ENCODE assay signal across 8 cellular contexts in the genomic region with DNA sequence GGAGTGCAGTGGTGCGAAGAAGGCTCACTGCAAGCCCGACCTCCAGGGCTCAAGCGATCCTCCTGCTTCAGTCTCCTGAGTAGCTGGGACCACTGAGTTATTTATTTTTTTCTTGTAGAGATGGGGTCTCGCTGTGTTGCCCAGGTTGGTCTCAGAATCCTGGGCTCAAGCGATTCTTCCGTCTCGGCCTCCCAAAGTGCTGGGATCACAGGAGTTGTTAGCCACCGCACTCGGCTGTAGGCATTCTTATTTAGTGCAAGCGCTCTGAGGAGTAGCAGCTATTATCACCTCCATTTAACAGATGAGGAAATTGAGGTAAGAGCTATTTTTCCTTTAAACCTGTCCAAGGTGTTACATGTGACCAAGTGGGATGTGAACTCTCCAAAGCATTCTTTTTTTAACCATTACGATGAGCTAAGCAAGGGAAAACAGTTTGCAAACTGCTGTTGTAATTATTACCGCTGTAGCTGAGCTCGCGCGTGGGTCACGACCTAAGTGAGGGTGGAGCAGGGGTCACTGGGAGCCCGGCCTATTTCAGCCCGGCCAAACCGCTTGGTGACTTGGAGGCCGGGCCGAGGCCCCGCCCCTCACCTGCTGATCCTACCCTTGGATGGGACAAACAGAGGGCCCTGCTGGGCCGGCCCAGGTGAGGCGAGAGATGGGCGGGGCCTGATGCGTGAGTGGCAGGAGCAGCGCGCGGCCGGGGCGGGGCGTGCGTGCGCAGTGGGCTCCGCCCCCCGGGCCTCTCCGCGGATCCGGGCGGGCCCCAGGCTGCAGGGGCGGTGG. TPM values are rescaled to one million over a fixed set of nuclear protein-coding genes. Genes with fewer than 3 reads are reported as not detected.
DNase-seq lines count a peak whose midpoint lies in the region; ATAC-seq and TF ChIP-seq lines count a peak whose summit lies in the region.

No MANE protein-coding gene starts in this region.

- H3K27me3 Mint-ChIP-seq in T-helper 2 cell treated with Interferon-gamma antibody and Interleukin-4, amounts not matched to agents 5 μg/mL and 100 μg/mL, for 36 hours (ENCODE audit: low read depth): peaks cover 63% of the 10 kb centered on the region

- no peak overlapping the region for H3K27ac ChIP-seq in right atrium auricular region
- H3K27ac ChIP-seq in prostate gland: peak overlapping the region; percentile 1 to 71
- no peak overlapping the region for H3K27ac ChIP-seq in upper lobe of right lung

- H3K4me1 Mint-ChIP-seq in T-helper 2 cell treated with Interferon-gamma antibody and Interleukin-4, amounts not matched to agents 5 μg/mL and 100 μg/mL, for 36 hours (ENCODE audit: low read depth): peaks cover 15% of the 10 kb centered on the region

- no peaks in the 10 kb centered on the region for H3K36me3 Mint-ChIP-seq in T-helper 2 cell treated with Interferon-gamma antibody and Interleukin-4, amounts not matched to agents 5 μg/mL and 100 μg/mL, for 36 hours (ENCODE audit: low read depth)

- no peak overlapping the region for H3K27ac Mint-ChIP-seq in T-helper 2 cell treated with Interferon-gamma antibody and Interleukin-4, amounts not matched to agents 5 μg/mL and 100 μg/mL, for 36 hours

- H3K4me3 ChIP-seq in HFF-Myc (replicated peaks; ENCODE audit: low read depth, low read length) (peak overlapping the region; percentile 16; the same call in 1 of the 2 replicates), right atrium auricular region (peak overlapping the region; percentile 71 to 78), prostate gland (peak overlapping the region; percentile 21 to 75), upper lobe of right lung (peak overlapping the region; percentile 53)

- no peak for TF ChIP-seq POLR2A in prostate gland (IDR thresholded peaks at IDR 0.05)

- ATAC-seq in upper lobe of right lung: peak; percentile 97

- H3K27me3 ChIP-seq in right atrium auricular region (no peaks in the 10 kb centered on the region), prostate gland (replicated peaks; ENCODE audit: insufficient read depth) (no peaks in the 10 kb centered on the region), upper lobe of right lung (no peaks in the 10 kb centered on the region)

- DNase-seq in HFF-Myc (ENCODE audit: extremely low read depth, low read depth) (no peak), NCI-H1092 treated with DMSO at 0.1 percent for 48 hours (lab: John Stamatoyannopoulos, UW) (peak; percentile 39), amygdala (lab: John Stamatoyannopoulos, UW) (peak in 49 of 56 donors; percentile 16 to 87 (median 56)), right atrium auricular region (ENCODE audit: low spot score) (peak; percentile 80), prostate gland (ENCODE audit: low spot score) (peak; percentile 96), upper lobe of right lung (peak; percentile 97)
- DNase-seq in T-helper 2 cell treated with Interferon-gamma antibody and Interleukin-4, amounts not matched to agents 5 μg/mL and 100 μg/mL, for 36 hours (ENCODE audit: low spot score): peak; percentile 81

- peaks cover 3% of the 10 kb centered on the region; the same call in 1 of the 2 replicates for H3K4me1 ChIP-seq in ES-I3 (ENCODE audit: insufficient read depth, low read length)
- H3K4me1 ChIP-seq in right atrium auricular region: peaks cover 0 to 38% of the 10 kb centered on the region in 2 donors
- peaks cover 7% of the 10 kb centered on the region for H3K4me1 ChIP-seq in prostate gland (replicated peaks)
- peaks cover 26% of the 10 kb centered on the region for H3K4me1 ChIP-seq in upper lobe of right lung

- peak overlapping the region; percentile 64 for H3K4me3 Mint-ChIP-seq in T-helper 2 cell treated with Interferon-gamma antibody and Interleukin-4, amounts not matched to agents 5 μg/mL and 100 μg/mL, for 36 hours

- 34% methylated on average over 34 of the region's 41 CpGs for WGBS in prostate gland

- intact Hi-C loops in prostate gland (cut with DNase I): loop anchor here (5.0 to 10.0 kb wide), 2 partner anchors 80 to 172 kb away; no protein-coding TSS in a partner anchor
- intact Hi-C loops in upper lobe of right lung (cut with DNase I): no loop called here

- TF ChIP-seq CTCF in HFF-Myc (IDR thresholded peaks at IDR 0.05; ENCODE audit: low read depth, low read length, missing control alignments) (no peak), right atrium auricular region (IDR thresholded peaks at IDR 0.05) (no peak), prostate gland (IDR thresholded peaks at IDR 0.05) (peak in 1 of 4 experiments; percentile 9), upper lobe of right lung (IDR thresholded peaks at IDR 0.05) (no peak)

- H3K9ac ChIP-seq in ES-I3 (ENCODE audit: low read depth, low read length): peak overlapping the region; percentile 37; the same call in 1 of the 2 replicates

- H3K9me3 ChIP-seq in ES-I3 (ENCODE audit: control insufficient read depth, insufficient read depth, low read length) (no peaks in the 10 kb centered on the region), right atrium auricular region (no peaks in the 10 kb centered on the region), prostate gland (no peaks in the 10 kb centered on the region), upper lobe of right lung (no peaks in the 10 kb centered on the region)

- no peaks in the 10 kb centered on the region for H3K9me3 Mint-ChIP-seq in T-helper 2 cell treated with Interferon-gamma antibody and Interleukin-4, amounts not matched to agents 5 μg/mL and 100 μg/mL, for 36 hours

- H3K36me3 ChIP-seq in ES-I3 (ENCODE audit: insufficient read depth, low read length) (no peaks in the 10 kb centered on the region), right atrium auricular region (no peaks in the 10 kb centered on the region), prostate gland (no peaks in the 10 kb centered on the region), upper lobe of right lung (no peaks in the 10 kb centered on the region)

RNA-seq across cellular contexts. Expression of a gene that starts 0.4 kb away (rescaled TPM):
- 10 to 100 TPM; 39.7 to 44.7 TPM for total RNA-seq in right atrium auricular region
- 10 to 100 TPM; 19.3 to 49.0 TPM for total RNA-seq in prostate gland
- 23.3 TPM for total RNA-seq in upper lobe of right lung

RNA-seq across cellular contexts. Expression of a gene that starts 10.8 kb away (rescaled TPM):
- total RNA-seq in right atrium auricular region (not detected), prostate gland (1 to 10 TPM in 1 of 2 donors, under 1 TPM in 1; 0.36 to 1.4 TPM), upper lobe of right lung (not detected)

Comparison
In these comparisons a context has a peak if more than half of its experiments do, and no peak if none do; other contexts are left out.
1. H3K4me3 ChIP-seq: peak in every context shown above with its lines; median percentile 74 in right atrium auricular region; 53 in upper lobe of right lung; 48 in prostate gland; 16 in HFF-Myc.
2. H3K27ac ChIP-seq: peak in prostate gland (2 of 2); none in right atrium auricular region (0 of 2) and upper lobe of right lung (single experiment).